1 cellular context compared by ENCODE assay signal in the genomic region with DNA sequence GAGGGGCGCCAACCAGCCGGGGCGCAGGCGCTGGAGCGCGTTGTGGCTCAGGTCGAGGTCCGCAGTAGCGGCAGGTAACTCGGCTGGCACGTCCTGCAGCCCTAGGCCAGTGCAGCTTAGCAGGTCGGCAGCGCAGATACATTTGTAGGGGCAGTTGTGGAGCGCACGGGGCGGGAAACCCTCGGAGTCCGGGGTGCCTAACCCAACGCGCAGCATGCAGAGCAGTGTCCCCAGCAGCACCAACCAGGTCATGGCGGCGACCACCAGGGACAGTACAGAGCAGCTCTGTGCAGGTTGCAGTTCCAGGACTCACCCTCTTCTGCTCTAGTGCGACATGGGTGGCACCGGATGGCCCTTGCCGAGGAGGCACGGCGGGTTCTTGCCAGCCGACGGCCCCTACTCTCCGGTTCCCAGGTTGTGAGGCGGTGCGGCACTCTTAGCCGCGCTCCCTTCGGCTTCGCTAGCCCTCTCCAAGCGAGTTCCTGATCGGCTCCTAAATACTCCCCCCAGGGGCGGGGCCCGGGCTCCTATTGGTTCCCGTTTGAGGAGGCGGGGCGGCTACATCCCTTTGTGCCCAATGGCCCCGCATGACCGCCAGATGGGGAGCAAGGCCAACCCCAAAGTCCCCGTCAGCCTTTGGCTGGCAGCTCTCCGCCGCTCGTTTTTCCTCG.
TF ChIP-seq lines count a peak whose summit lies in the region.

TSS of gene AMIGO3 (minus strand) at position 471 of the 671 bp plus-strand sequence. CDS start at position 252, 219 bp downstream.

TF ChIP-seq in GM12878, 131 proteins besides CTCF, POLR2A, EP300 and RAD21 (continued from another document and continues in another):
- TF ChIP-seq, protein P1, sequence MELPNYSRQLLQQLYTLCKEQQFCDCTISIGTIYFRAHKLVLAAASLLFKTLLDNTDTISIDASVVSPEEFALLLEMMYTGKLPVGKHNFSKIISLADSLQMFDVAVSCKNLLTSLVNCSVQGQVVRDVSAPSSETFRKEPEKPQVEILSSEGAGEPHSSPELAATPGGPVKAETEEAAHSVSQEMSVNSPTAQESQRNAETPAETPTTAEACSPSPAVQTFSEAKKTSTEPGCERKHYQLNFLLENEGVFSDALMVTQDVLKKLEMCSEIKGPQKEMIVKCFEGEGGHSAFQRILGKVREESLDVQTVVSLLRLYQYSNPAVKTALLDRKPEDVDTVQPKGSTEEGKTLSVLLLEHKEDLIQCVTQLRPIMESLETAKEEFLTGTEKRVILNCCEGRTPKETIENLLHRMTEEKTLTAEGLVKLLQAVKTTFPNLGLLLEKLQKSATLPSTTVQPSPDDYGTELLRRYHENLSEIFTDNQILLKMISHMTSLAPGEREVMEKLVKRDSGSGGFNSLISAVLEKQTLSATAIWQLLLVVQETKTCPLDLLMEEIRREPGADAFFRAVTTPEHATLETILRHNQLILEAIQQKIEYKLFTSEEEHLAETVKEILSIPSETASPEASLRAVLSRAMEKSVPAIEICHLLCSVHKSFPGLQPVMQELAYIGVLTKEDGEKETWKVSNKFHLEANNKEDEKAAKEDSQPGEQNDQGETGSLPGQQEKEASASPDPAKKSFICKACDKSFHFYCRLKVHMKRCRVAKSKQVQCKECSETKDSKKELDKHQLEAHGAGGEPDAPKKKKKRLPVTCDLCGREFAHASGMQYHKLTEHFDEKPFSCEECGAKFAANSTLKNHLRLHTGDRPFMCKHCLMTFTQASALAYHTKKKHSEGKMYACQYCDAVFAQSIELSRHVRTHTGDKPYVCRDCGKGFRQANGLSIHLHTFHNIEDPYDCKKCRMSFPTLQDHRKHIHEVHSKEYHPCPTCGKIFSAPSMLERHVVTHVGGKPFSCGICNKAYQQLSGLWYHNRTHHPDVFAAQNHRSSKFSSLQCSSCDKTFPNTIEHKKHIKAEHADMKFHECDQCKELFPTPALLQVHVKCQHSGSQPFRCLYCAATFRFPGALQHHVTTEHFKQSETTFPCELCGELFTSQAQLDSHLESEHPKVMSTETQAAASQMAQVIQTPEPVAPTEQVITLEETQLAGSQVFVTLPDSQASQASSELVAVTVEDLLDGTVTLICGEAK (IDR thresholded peaks at IDR 0.05; ENCODE audit: borderline replicate concordance) = no peak
- TF ChIP-seq PRDM15 (CRISPR knock-in tag; IDR thresholded peaks at IDR 0.05) (no peak), EGR1 (IDR thresholded peaks at IDR 0.05; ENCODE audit: borderline replicate concordance in 1 of 2, low read depth in 2 of 2, low read length in 2 of 2) (no peak), KDM1A (IDR thresholded peaks at IDR 0.05; ENCODE audit: borderline replicate concordance) (no peak), HCFC1 (IDR thresholded peaks at IDR 0.05; ENCODE audit: low read length) (no peak), ZNF274 (IDR thresholded peaks at IDR 0.05; ENCODE audit: insufficient read depth, insufficient read length) (no peak), POU2F2 (IDR thresholded peaks at IDR 0.05; ENCODE audit: borderline replicate concordance, low read depth, low read length) (0 out of 3 replicates have a peak, but pooled peaks have one; percentile 39), FOXK2 (IDR thresholded peaks at IDR 0.05) (no peak), NR2C1 (IDR thresholded peaks at IDR 0.05) (no peak), MYB (IDR thresholded peaks at IDR 0.05; ENCODE audit: borderline replicate concordance, low read depth, low read length) (no peak), SMAD5 (IDR thresholded peaks at IDR 0.05; ENCODE audit: low read depth) (peak; percentile 54; the same call in 1 of the 2 replicates), TCF3 (IDR thresholded peaks at IDR 0.05; ENCODE audit: borderline replicate concordance, insufficient read depth, low read depth, low read length) (peak; percentile 42; the same call in 1 of the 2 replicates), EZH2 (IDR thresholded peaks at IDR 0.05; ENCODE audit: borderline replicate concordance, control insufficient read depth, low read depth, low read length) (no peak), CREM (IDR thresholded peaks at IDR 0.05; ENCODE audit: low read depth) (no peak; the same call in 1 of the 2 replicates), E4F1 (IDR thresholded peaks at IDR 0.05; ENCODE audit: borderline replicate concordance, partially characterized antibody) (no peak), MYC (IDR thresholded peaks at IDR 0.05; ENCODE audit: insufficient read depth, insufficient read length, insufficient replicate concordance, low read length, severe bottlenecking) (no peak), MAX (IDR thresholded peaks at IDR 0.05; ENCODE audit: low read depth, low read length) (no peak), ZNF217 (IDR thresholded peaks at IDR 0.05) (no peak), ASH2L (IDR thresholded peaks at IDR 0.05; ENCODE audit: borderline replicate concordance, low read depth) (no peak), YY1 (IDR thresholded peaks at IDR 0.05; ENCODE audit: low read depth, low read length) (peak; percentile 75; the same call in 1 of the 2 replicates), SREBF1 (IDR thresholded peaks at IDR 0.05; ENCODE audit: low read length) (no peak), BHLHE40 (IDR thresholded peaks at IDR 0.05; ENCODE audit: borderline replicate concordance in 1 of 2, low read depth in 2 of 2, low read length in 1 of 2) (0 out of 4 replicates have a peak, but pooled peaks have one; percentile 7 to 17), FOS (IDR thresholded peaks at IDR 0.05; ENCODE audit: borderline replicate concordance, extremely low read depth, insufficient read length) (no peak), IRF4 (IDR thresholded peaks at IDR 0.05; ENCODE audit: low read depth, low read length) (no peak), ZBED1 (IDR thresholded peaks at IDR 0.05; ENCODE audit: borderline replicate concordance) (peak; percentile 42; the same call in 1 of the 2 replicates), BRCA1 (IDR thresholded peaks at IDR 0.05; ENCODE audit: low read depth, low read length) (no peak), RFX5 (IDR thresholded peaks at IDR 0.05; ENCODE audit: low read depth, low read length) (no peak), DPF2 (IDR thresholded peaks at IDR 0.05) (no peak), CBX3 (IDR thresholded peaks at IDR 0.05; ENCODE audit: borderline replicate concordance, low read depth) (no peak), CREB1 (IDR thresholded peaks at IDR 0.05; ENCODE audit: low read depth) (peak; percentile 38; the same call in 1 of the 2 replicates), PAX8 (IDR thresholded peaks at IDR 0.05) (no peak), NRF1 (conservative IDR thresholded peaks at IDR 0.05; ENCODE audit: low read depth, low read length) (no peak), ZBTB11 (CRISPR knock-in tag; IDR thresholded peaks at IDR 0.05) (no peak), ATF3 (IDR thresholded peaks at IDR 0.05; ENCODE audit: borderline replicate concordance, extremely low read depth, low read depth, low read length) (no peak), ZNF24 (IDR thresholded peaks at IDR 0.05) (no peak), WRNIP1 (IDR thresholded peaks at IDR 0.05; ENCODE audit: borderline replicate concordance, low read depth, low read length) (no peak), HDGF (IDR thresholded peaks at IDR 0.05) (peak; percentile 67; the same call in 1 of the 2 replicates), TCF12 (IDR thresholded peaks at IDR 0.05; ENCODE audit: low read depth, low read length) (no peak), MEF2B (IDR thresholded peaks at IDR 0.05; ENCODE audit: partially characterized antibody, poor library complexity, severe bottlenecking) (no peak), LARP7 (IDR thresholded peaks at IDR 0.05) (peak; percentile 58)
- TF ChIP-seq, protein P2, sequence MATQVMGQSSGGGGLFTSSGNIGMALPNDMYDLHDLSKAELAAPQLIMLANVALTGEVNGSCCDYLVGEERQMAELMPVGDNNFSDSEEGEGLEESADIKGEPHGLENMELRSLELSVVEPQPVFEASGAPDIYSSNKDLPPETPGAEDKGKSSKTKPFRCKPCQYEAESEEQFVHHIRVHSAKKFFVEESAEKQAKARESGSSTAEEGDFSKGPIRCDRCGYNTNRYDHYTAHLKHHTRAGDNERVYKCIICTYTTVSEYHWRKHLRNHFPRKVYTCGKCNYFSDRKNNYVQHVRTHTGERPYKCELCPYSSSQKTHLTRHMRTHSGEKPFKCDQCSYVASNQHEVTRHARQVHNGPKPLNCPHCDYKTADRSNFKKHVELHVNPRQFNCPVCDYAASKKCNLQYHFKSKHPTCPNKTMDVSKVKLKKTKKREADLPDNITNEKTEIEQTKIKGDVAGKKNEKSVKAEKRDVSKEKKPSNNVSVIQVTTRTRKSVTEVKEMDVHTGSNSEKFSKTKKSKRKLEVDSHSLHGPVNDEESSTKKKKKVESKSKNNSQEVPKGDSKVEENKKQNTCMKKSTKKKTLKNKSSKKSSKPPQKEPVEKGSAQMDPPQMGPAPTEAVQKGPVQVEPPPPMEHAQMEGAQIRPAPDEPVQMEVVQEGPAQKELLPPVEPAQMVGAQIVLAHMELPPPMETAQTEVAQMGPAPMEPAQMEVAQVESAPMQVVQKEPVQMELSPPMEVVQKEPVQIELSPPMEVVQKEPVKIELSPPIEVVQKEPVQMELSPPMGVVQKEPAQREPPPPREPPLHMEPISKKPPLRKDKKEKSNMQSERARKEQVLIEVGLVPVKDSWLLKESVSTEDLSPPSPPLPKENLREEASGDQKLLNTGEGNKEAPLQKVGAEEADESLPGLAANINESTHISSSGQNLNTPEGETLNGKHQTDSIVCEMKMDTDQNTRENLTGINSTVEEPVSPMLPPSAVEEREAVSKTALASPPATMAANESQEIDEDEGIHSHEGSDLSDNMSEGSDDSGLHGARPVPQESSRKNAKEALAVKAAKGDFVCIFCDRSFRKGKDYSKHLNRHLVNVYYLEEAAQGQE (IDR thresholded peaks at IDR 0.05; ENCODE audit: low read depth, low read length) = no peak
